ENCODE assay signal across 25 cellular contexts in the genomic region with DNA sequence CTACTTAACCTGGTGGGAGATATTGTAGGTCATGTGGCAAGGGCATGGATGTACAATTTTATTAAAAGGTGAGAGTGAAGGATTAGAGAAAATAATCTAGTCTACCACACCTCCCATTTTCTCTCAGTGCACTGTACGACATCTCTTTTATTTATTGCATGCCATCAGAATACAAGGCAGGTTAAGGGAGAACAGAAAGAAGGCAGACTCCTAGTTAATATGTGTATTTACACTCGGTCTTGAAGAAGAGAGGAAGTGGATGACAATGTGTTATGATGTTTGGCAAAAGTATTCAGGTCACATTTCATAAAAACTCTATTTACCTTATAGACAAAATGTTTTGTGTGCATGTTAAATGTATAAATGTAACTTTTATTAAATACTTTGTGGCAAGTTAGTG.
"Had no signal": no experiment of that assay in that cellular context is flagged by ENCODE, and none has a peak within 500 bp of the region (broad histone marks: within the 10 kb centered on the region; RNA-seq: fewer than 3 reads in every experiment).

No MANE protein-coding gene starts in this region.

- DNase-seq: activated B cell treated with CpG ODN at 0.5 μM for 24 hours; activated CD4-positive, alpha-beta memory T cell treated with anti-CD3 and anti-CD28 coated beads for 36 hours; activated CD4-positive, alpha-beta T cell treated with anti-CD3 and anti-CD28 coated beads for 4 hours; activated CD4-positive, alpha-beta T cell treated with anti-CD3 and anti-CD28 coated beads, Interleukin-2, amount 10 ng/mL, durations not matched to agents 24 days and 14 days; activated CD4-positive, alpha-beta T cell treated with anti-CD3 and anti-CD28 coated beads, Interleukin-2, amount 50 U/mL, for 1 hour; activated CD4-positive, alpha-beta T cell treated with anti-CD3 and anti-CD28 coated beads, Interleukin-2, amount 50 U/mL, for 4 hours; activated CD4-positive, CD25-positive, alpha-beta regulatory T cell treated with anti-CD3 and anti-CD28 coated beads, Interleukin-2, amount 50 U/mL, for 72 hours; activated CD8-positive, alpha-beta memory T cell treated with anti-CD3 and anti-CD28 coated beads, Interleukin-2, amount 50 U/mL, for 4 hours; activated CD8-positive, alpha-beta T cell treated with anti-CD3 and anti-CD28 coated beads for 36 hours; activated effector memory CD4-positive, alpha-beta T cell treated with anti-CD3 and anti-CD28 coated beads, Interleukin-2, amount 50 U/mL, for 16 hours; activated gamma-delta T cell treated with Interleukin-2 at 50 U/mL for 16 hours; activated naive CD4-positive, alpha-beta T cell treated with anti-CD3 and anti-CD28 coated beads, Interleukin-2, amount 10 ng/mL, durations not matched to agents 7 days and 5 days; activated naive CD4-positive, alpha-beta T cell treated with Interleukin-2 at 50 U/mL for 16 hours; activated naive CD8-positive, alpha-beta T cell treated with anti-CD3 and anti-CD28 coated beads, Interleukin-2, amount 10 ng/mL, durations not matched to agents 7 days and 5 days; activated naive CD8-positive, alpha-beta T cell treated with anti-CD3 and anti-CD28 coated beads, Interleukin-2, amount 50 U/mL, for 24 hours; activated T-cell treated with anti-CD3 and anti-CD28 coated beads for 4 hours; activated T-cell treated with anti-CD3 and anti-CD28 coated beads, Interleukin-2, amount 50 U/mL, for 1 hour; activated T-cell treated with anti-CD3 and anti-CD28 coated beads, Interleukin-2, amount 50 U/mL, for 4 hours; activated T-cell treated with anti-CD3 and anti-CD28 coated beads, Interleukin-2, amount 50 U/mL, for 72 hours; aorta; body of pancreas; brain microvascular endothelial cell; central memory CD4-positive, alpha-beta T cell; T-helper 2 cell; T-helper 9 cell had no signal
